ENCODE assay signal across 7 cellular contexts in genomic region chr1:10338047-10338446, GRCh38.
DNase-seq lines count a peak whose midpoint lies in the region; ATAC-seq and TF ChIP-seq lines count a peak whose summit lies in the region.

No MANE protein-coding gene starts in this region.

- WGBS in tibial nerve, 2 donors, result 21 to 33% methylated on average over 2 of the region's 2 CpGs

- TF ChIP-seq CTCF in epithelial cell of esophagus (IDR thresholded peaks at IDR 0.05; ENCODE audit: insufficient read depth, low read depth, low read length, missing control alignments) (peak; percentile 67), tibial nerve (IDR thresholded peaks at IDR 0.05) (peak; percentile 35 to 77 (median 70))

- peaks cover 0 to 93% (median 0%) of the 10 kb centered on the region in 3 donors for H3K36me3 ChIP-seq in tibial nerve

- no peaks in the 10 kb centered on the region for H3K27me3 ChIP-seq in tibial nerve

- no peak for ATAC-seq in HG02973 (IDR thresholded peaks at IDR 0.05; ENCODE audit: unreplicated experiment)

- peak; percentile 3 for DNase-seq in GM04504 (ENCODE audit: low read depth)
- DNase-seq in Kasumi-1 (lab: John Stamatoyannopoulos, UW), result peak; percentile 49 to 71
- peak; percentile 18 for DNase-seq in activated CD4-positive, alpha-beta T cell treated with anti-CD3 and anti-CD28 coated beads, Interleukin-2, amount 50 U/mL, for 1 hour
- peak; percentile 33 for DNase-seq in epithelial cell of esophagus (ENCODE audit: low read depth)
- peak; percentile 25 for DNase-seq in mucosa of gallbladder (ENCODE audit: low spot score)
- peak; percentile 17 to 49 for DNase-seq in tibial nerve (ENCODE audit: low spot score in 2 of 2)

- TF ChIP-seq POLR2A in tibial nerve (IDR thresholded peaks at IDR 0.05), result no peak

- H3K27ac ChIP-seq in tibial nerve, result peak overlapping the region in 1 of 4 donors; percentile 36

- H3K4me1 ChIP-seq in tibial nerve, result peaks cover 0 to 14% (median 0%) of the 10 kb centered on the region in 4 donors

- peak in 1 of 2 donors; percentile 37 for TF ChIP-seq EP300 in tibial nerve (IDR thresholded peaks at IDR 0.05)

- no peaks in the 10 kb centered on the region for H3K9me3 ChIP-seq in tibial nerve

- H3K4me3 ChIP-seq in epithelial cell of esophagus (ENCODE audit: low read length) (no peak overlapping the region), tibial nerve (no peak overlapping the region)

Comparison
In these comparisons a context has a peak if more than half of its experiments do, and no peak if none do; other contexts are left out.
1. DNase-seq: peak in every context shown above with its lines; median percentile 60 in Kasumi-1; 33 in epithelial cell of esophagus; 33 in tibial nerve; 25 in mucosa of gallbladder; 18 in activated CD4-positive, alpha-beta T cell treated with anti-CD3 and anti-CD28 coated beads, Interleukin-2, amount 50 U/mL, for 1 hour; 3 in GM04504.